ENCODE assay signal across 20 cellular contexts in the genomic region with DNA sequence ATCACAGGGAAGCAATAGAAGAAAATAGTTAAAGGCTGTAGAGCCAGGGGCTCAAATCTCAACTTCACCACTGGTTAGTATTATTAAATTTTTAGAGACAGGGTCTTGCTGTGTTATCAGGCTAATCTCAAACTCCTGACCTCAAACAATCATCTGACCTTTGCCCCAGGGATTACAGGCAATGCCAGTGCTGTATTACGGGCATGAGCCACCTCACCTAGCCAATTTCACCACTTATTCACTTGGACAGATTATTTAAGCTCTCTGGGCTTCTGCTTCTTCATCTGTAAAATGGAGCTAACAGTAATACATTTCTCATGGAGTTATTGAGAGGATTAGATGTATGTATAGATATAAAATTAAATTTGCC.
DNase-seq lines count a peak whose midpoint lies in the region; ATAC-seq, FAIRE-seq and TF ChIP-seq lines count a peak whose summit lies in the region.
"Had no signal": no experiment of that assay in that cellular context is flagged by ENCODE, and none has a peak within 500 bp of the region (broad histone marks: within the 10 kb centered on the region; RNA-seq: fewer than 3 reads in every experiment).

No MANE protein-coding gene starts in this region.

- H3K36me3 Mint-ChIP-seq in CD14-positive monocyte = peaks cover 0 to 3% of the 10 kb centered on the region in 2 donors

- no peak overlapping the region for H3K4ac ChIP-seq in H1 (replicated peaks; ENCODE audit: insufficient read length, low read depth, low read length)

- no peak overlapping the region for H4K8ac ChIP-seq in H1 (ENCODE audit: extremely low read depth, insufficient read depth, low read length)

- H3K9me3 Mint-ChIP-seq in CD14-positive monocyte = peaks cover 0 to 4% (median 0%) of the 10 kb centered on the region in 7 donors
- H3K9me3 Mint-ChIP-seq: GM23338 had no signal

- peaks cover 0 to 4% (median 1%) of the 10 kb centered on the region in 3 donors for H3K27me3 Mint-ChIP-seq in CD14-positive monocyte (ENCODE audit: low read depth in 3 of 3)

- 87% methylated on average over 1 of the region's 1 CpG; no CpG with 5 or more reads in 1 of the 2 experiments for WGBS in H1 (ENCODE audit: extremely low coverage in 1 of 2, insufficient coverage in 1 of 2, insufficient read length in 1 of 2, insufficient replicate concordance in 2 of 2, low coverage in 1 of 2, low lambda C conversion rate in 2 of 2, missing lambda C conversion rate in 1 of 2), 2 experiments
- 64 to 67% methylated on average over 1 of the region's 1 CpG for WGBS in upper lobe of left lung, 2 donors

- intact Hi-C loops in CD14-positive monocyte (cut with micrococcal nuclease) = no loop called here
- intact Hi-C loops in mucosa of descending colon (cut with DNase I, micrococcal nuclease) = no loop called here

- no peaks in the 10 kb centered on the region for H3K79me1 ChIP-seq in H1 (ENCODE audit: low read depth, low read length)

- H4K91ac ChIP-seq in H1 (replicated peaks; ENCODE audit: insufficient read length, low read length) = no peak overlapping the region

- peak; percentile 42 for ATAC-seq in mucosa of descending colon
- no peak for ATAC-seq in upper lobe of left lung (ENCODE audit: low FRiP score in 2 of 2)
- ATAC-seq: GM23338, HCT116 had no signal

- no peak overlapping the region for H3K14ac ChIP-seq in H1 (ENCODE audit: insufficient read length)

- no peaks in the 10 kb centered on the region for H4K20me1 ChIP-seq in H1 (replicated peaks in 1 of 2; ENCODE audit: control insufficient read depth in 1 of 2, insufficient read depth in 2 of 2, low read length in 2 of 2)

- no peak overlapping the region for H2AK5ac ChIP-seq in H1 (ENCODE audit: low read depth, low read length)

- CTCF ChIA-PET in H1 (lab: Charles Lee; ENCODE audit: partially characterized antibody) = interaction anchor here (0.6 to 2.0 kb wide), 5 partner anchors 9 to 626 kb away, joined by 3 to 4 read pairs (median 4); no protein-coding TSS in a partner anchor

- H3K36me3 ChIP-seq in H1 (ENCODE audit: control insufficient read depth in 2 of 4, insufficient read depth in 4 of 4, low read length in 3 of 4) (no peaks in the 10 kb centered on the region), mucosa of descending colon (ENCODE audit: low read depth) (no peaks in the 10 kb centered on the region), upper lobe of left lung (no peaks in the 10 kb centered on the region)
- H3K36me3 ChIP-seq: Peyer's patch had no signal

- no peak for FAIRE-seq in H1 (lab: Jason Lieb, UNC)
- FAIRE-seq: GM12892, GM18507 had no signal

- no peak overlapping the region for H2BK12ac ChIP-seq in H1 (ENCODE audit: low read depth, low read length)

- no peak overlapping the region for H4K5ac ChIP-seq in H1 (ENCODE audit: insufficient read length, low read depth, low read length)

- H3K18ac ChIP-seq in H1 (ENCODE audit: extremely low read depth, low read length) = no peak overlapping the region

- peak overlapping the region; percentile 20 to 51 for H3K4me3 Mint-ChIP-seq in CD14-positive monocyte
- H3K4me3 Mint-ChIP-seq: GM23338 had no signal

- TF ChIP-seq CTCF in CD14-positive monocyte (IDR thresholded peaks at IDR 0.05) = no peak
- no peak for TF ChIP-seq CTCF in H1 (IDR thresholded peaks at IDR 0.05; ENCODE audit: control extremely low read depth in 1 of 3, insufficient read depth in 1 of 3, low read depth in 1 of 3, low read length in 3 of 3)
- TF ChIP-seq CTCF in mucosa of descending colon (IDR thresholded peaks at IDR 0.05) = no peak
- TF ChIP-seq CTCF in upper lobe of left lung (IDR thresholded peaks at IDR 0.05) = no peak

- TF ChIP-seq RAD21 in H1 (IDR thresholded peaks at IDR 0.05 in 1 of 2, conservative IDR thresholded peaks at IDR 0.05 in 1 of 2; ENCODE audit: low read depth in 2 of 2, low read length in 2 of 2) = no peak

- no peak overlapping the region for H3K4me3 ChIP-seq in H1 (ENCODE audit: extremely low read depth in 1 of 4, insufficient read depth in 2 of 4, low read depth in 3 of 4, low read length in 4 of 4)
- H3K4me3 ChIP-seq in mucosa of descending colon = no peak overlapping the region
- no peak overlapping the region for H3K4me3 ChIP-seq in upper lobe of left lung
- H3K4me3 ChIP-seq: GM23338, Peyer's patch had no signal

- H2BK5ac ChIP-seq in H1 (ENCODE audit: low read depth, low read length) = no peak overlapping the region

- no peaks in the 10 kb centered on the region for H3K79me2 ChIP-seq in H1 (ENCODE audit: control insufficient read depth in 1 of 2, insufficient read depth in 2 of 2, low read length in 2 of 2)

- no peak overlapping the region for H3K4me2 ChIP-seq in H1 (ENCODE audit: insufficient read depth in 1 of 2, low read depth in 2 of 2, low read length in 2 of 2)
- H3K4me2 ChIP-seq: GM23338 had no signal

- POLR2A ChIA-PET in H1 (lab: Charles Lee; ENCODE audit: partially characterized antibody) = no interaction called here

- no peak overlapping the region for H3K27ac ChIP-seq in H1 (ENCODE audit: low read depth, low read length)
- peak overlapping the region in 3 of 4 donors; percentile 46 to 70 (median 55) for H3K27ac ChIP-seq in upper lobe of left lung
- H3K27ac ChIP-seq: C4-2B, Peyer's patch had no signal

- H3K9ac ChIP-seq in H1 (replicated peaks in 1 of 4; ENCODE audit: extremely low read depth in 1 of 4, low read depth in 3 of 4, low read length in 3 of 4) = no peak overlapping the region

- no peaks in the 10 kb centered on the region; a peak in 1 of 7 replicates for H3K27me3 ChIP-seq in H1 (replicated peaks in 1 of 4; ENCODE audit: control insufficient read depth in 3 of 4, extremely low read depth in 1 of 4, insufficient read depth in 3 of 4, low read length in 3 of 4)
- H3K27me3 ChIP-seq in upper lobe of left lung = no peaks in the 10 kb centered on the region
- H3K27me3 ChIP-seq: Peyer's patch had no signal

- H3K4me1 ChIP-seq in H1 (replicated peaks in 1 of 4; ENCODE audit: control insufficient read depth in 3 of 4, insufficient read depth in 4 of 4, low read length in 3 of 4) (no peaks in the 10 kb centered on the region), mucosa of descending colon (ENCODE audit: low read depth) (peaks cover 2% of the 10 kb centered on the region), upper lobe of left lung (peaks cover 6 to 13% (median 9%) of the 10 kb centered on the region in 4 donors)

- H3K27ac Mint-ChIP-seq in CD14-positive monocyte = peak overlapping the region; percentile 85 to 93 (median 88)
- H3K27ac Mint-ChIP-seq: GM23338 had no signal

- H2BK15ac ChIP-seq in H1 (ENCODE audit: low read length) = no peak overlapping the region

- H2AFZ ChIP-seq in H1 (ENCODE audit: low read length) = 0 out of 2 replicates have a peak overlapping the region, but pooled peaks have one; percentile 50

- H3K9me3 ChIP-seq in H1 (ENCODE audit: insufficient read depth in 2 of 2, low read depth in 1 of 2, low read length in 1 of 2) (no peaks in the 10 kb centered on the region), mucosa of descending colon (no peaks in the 10 kb centered on the region), upper lobe of left lung (no peaks in the 10 kb centered on the region)
- H3K9me3 ChIP-seq: Peyer's patch had no signal

- no peak overlapping the region for H3K56ac ChIP-seq in H1 (replicated peaks; ENCODE audit: insufficient read length, low read depth, low read length)

- TF ChIP-seq EP300 in H1 (IDR thresholded peaks at IDR 0.05; ENCODE audit: borderline replicate concordance in 1 of 2, low read depth in 2 of 2, low read length in 2 of 2) (no peak), upper lobe of left lung (IDR thresholded peaks at IDR 0.05) (no peak)

- no peak overlapping the region for H3K23ac ChIP-seq in H1 (ENCODE audit: insufficient read length)

- no peak for TF ChIP-seq POLR2A in H1 (IDR thresholded peaks at IDR 0.05; ENCODE audit: control extremely low read depth in 1 of 2, low read depth in 2 of 2, low read length in 2 of 2)
- TF ChIP-seq POLR2A in upper lobe of left lung (IDR thresholded peaks at IDR 0.05) = no peak

- H2BK120ac ChIP-seq in H1 (replicated peaks; ENCODE audit: low read depth, low read length) = no peak overlapping the region

- DNase-seq in CD14-positive monocyte (ENCODE audit: low spot score) (no peak), H1 (ENCODE audit: low read depth in 1 of 2, low spot score in 2 of 2) (no peak), mucosa of descending colon (no peak), upper lobe of left lung (no peak), hippocampal formation (lab: John Stamatoyannopoulos, UW) (no peak), SW480 (ENCODE audit: low spot score) (no peak), SK-N-DZ (ENCODE audit: low spot score) (no peak)
- DNase-seq: DMS79; MM.1S; NCI-H1092 treated with DMSO at 0.1 percent for 48 hours; NCI-H2081; NCI-H510A; NCI-H748 treated with DMSO at 0.1 percent for 48 hours; NK-92 treated with Interleukin-12 subunit alpha and Interleukin-12 subunit beta, amount 100 ng/mL, for 24 hours had no signal

- H2BK20ac ChIP-seq in H1 (ENCODE audit: low read length) = no peak overlapping the region

- H3K23me2 ChIP-seq in H1 (ENCODE audit: low read depth, low read length) = no peaks in the 10 kb centered on the region

- H3K4me1 Mint-ChIP-seq in CD14-positive monocyte = peaks cover 35% of the 10 kb centered on the region
- H3K4me1 Mint-ChIP-seq: GM23338 had no signal

TF ChIP-seq in H1, 55 proteins besides CTCF, POLR2A, EP300 and RAD21:
- TF ChIP-seq SP4 (IDR thresholded peaks at IDR 0.05; ENCODE audit: low read length) (no peak), TAF7 (optimal IDR thresholded peaks at IDR 0.05; ENCODE audit: borderline replicate concordance, low read depth, low read length) (no peak), POLR2AphosphoS5 (IDR thresholded peaks at IDR 0.05; ENCODE audit: low read depth, low read length) (no peak), RNF2 (IDR thresholded peaks at IDR 0.05; ENCODE audit: borderline replicate concordance, low read depth, low read length, missing control alignments, poor library complexity, severe bottlenecking) (no peak), RXRA (IDR thresholded peaks at IDR 0.05; ENCODE audit: insufficient read depth, low read depth, low read length) (no peak), RFX5 (IDR thresholded peaks at IDR 0.05; ENCODE audit: borderline replicate concordance, low read depth, low read length) (no peak), RBBP5 (IDR thresholded peaks at IDR 0.05; ENCODE audit: borderline replicate concordance, low read depth, low read length) (no peak), MAFK (IDR thresholded peaks at IDR 0.05; ENCODE audit: low read depth, low read length) (no peak), TAF1 (IDR thresholded peaks at IDR 0.05; ENCODE audit: low read depth, low read length) (no peak), SP2 (IDR thresholded peaks at IDR 0.05; ENCODE audit: low read length) (no peak), SIX5 (IDR thresholded peaks at IDR 0.05; ENCODE audit: low read depth, low read length) (no peak)
TF ChIP-seq in H1: peak in this region for 0.
